ENCODE assay signal across 18 cellular contexts in genomic region chr16:57617604-57618111, GRCh38. TPM values are rescaled to one million over a fixed set of nuclear protein-coding genes. Genes with fewer than 3 reads are reported as not detected.
A peak's percentile ranks its signal among the peaks of the same experiment; 100 is the strongest.
DNase-seq lines count a peak whose midpoint lies in the region; ATAC-seq, FAIRE-seq and TF ChIP-seq lines count a peak whose summit lies in the region.
"Had no signal": no experiment of that assay in that cellular context is flagged by ENCODE, and none has a peak within 500 bp of the region (broad histone marks: within the 10 kb centered on the region; RNA-seq: fewer than 3 reads in every experiment).

No MANE protein-coding gene starts in this region.

- no peaks in the 10 kb centered on the region for H4K20me1 ChIP-seq in HepG2 (ENCODE audit: insufficient read depth, low read length)

- no peak for TF ChIP-seq EP300 in HepG2 (IDR thresholded peaks at IDR 0.05; ENCODE audit: low read depth in 2 of 2, low read length in 2 of 2)
- no peak for TF ChIP-seq EP300 in HepG2 (CRISPR knock-in tag; IDR thresholded peaks at IDR 0.05; ENCODE audit: borderline replicate concordance)

- ATAC-seq in HepG2 (no peak), right lobe of liver (no peak), HG03571 (IDR thresholded peaks at IDR 0.05; ENCODE audit: unreplicated experiment) (no peak)
- ATAC-seq in central memory CD8-positive, alpha-beta T cell (replicated peaks; ENCODE audit: extremely low read depth, poor library complexity, severe bottlenecking) = peak; percentile 56
- ATAC-seq in natural killer cell treated with Interleukin-12 subunit alpha and Interleukin-12 subunit beta and Interleukin-15 and Interleukin-18, amount 100 ng/mL, for 72 hours = peak in 1 of 2 donors; percentile 5

- FAIRE-seq in HepG2 (lab: Jason Lieb, UNC) = no peak
- FAIRE-seq: H54 had no signal

- 29% methylated on average over 8 of the region's 8 CpGs for WGBS in HepG2 (ENCODE audit: low lambda C conversion rate)
- WGBS in right lobe of liver (ENCODE audit: insufficient coverage, low coverage, low lambda C conversion rate, missing lambda C conversion rate) = no CpG with 5 or more reads among the region's 8 CpGs

- no peaks in the 10 kb centered on the region for H3K9me3 ChIP-seq in HepG2 (ENCODE audit: low read length)
- no peaks in the 10 kb centered on the region for H3K9me3 ChIP-seq in right lobe of liver
- H3K9me3 ChIP-seq: left ventricle myocardium inferior had no signal

- peaks cover 0 to 16% of the 10 kb centered on the region in 2 experiments; a peak in 3 of 5 replicates for H3K27me3 ChIP-seq in HepG2 (ENCODE audit: control insufficient read depth in 1 of 2, insufficient read depth in 2 of 2, low read length in 2 of 2)
- H3K27me3 ChIP-seq in right lobe of liver = no peaks in the 10 kb centered on the region

- CTCF ChIA-PET in HepG2 (lab: Yijun Ruan, JAX; ENCODE audit: low intra/inter-chr PET ratio, low total read pairs) = interaction anchor here (4.1 kb wide), 1 partner anchor 31 kb away, joined by 21 read pairs; no protein-coding TSS in a partner anchor

- H3K27ac Mint-ChIP-seq in central memory CD8-positive, alpha-beta T cell (ENCODE audit: low read depth) = peak overlapping the region; percentile 87
- H3K27ac Mint-ChIP-seq in natural killer cell treated with Interleukin-12 subunit alpha and Interleukin-12 subunit beta and Interleukin-15 and Interleukin-18, amount 100 ng/mL, for 72 hours = peak overlapping the region in 1 of 2 donors; percentile 77

- no peaks in the 10 kb centered on the region for H3K79me2 ChIP-seq in HepG2 (ENCODE audit: insufficient read depth, low read length)

- no peak overlapping the region for H3K9ac ChIP-seq in HepG2 (ENCODE audit: insufficient read depth, low read depth, low read length)

- no peak overlapping the region for H3K27ac ChIP-seq in HepG2 (ENCODE audit: extremely low read length, insufficient read depth, low read length)
- H3K27ac ChIP-seq in right lobe of liver = no peak overlapping the region
- H3K27ac ChIP-seq: left ventricle myocardium inferior had no signal

- H3K27me3 Mint-ChIP-seq in central memory CD8-positive, alpha-beta T cell = no peaks in the 10 kb centered on the region
- no peaks in the 10 kb centered on the region for H3K27me3 Mint-ChIP-seq in natural killer cell treated with Interleukin-12 subunit alpha and Interleukin-12 subunit beta and Interleukin-15 and Interleukin-18, amount 100 ng/mL, for 72 hours

- BruUV-seq in HepG2 (replicated peaks; lab: Mats Ljungman, UMichigan) = no TSS peak

- TF ChIP-seq RAD21 in HepG2 (CRISPR knock-in tag; IDR thresholded peaks at IDR 0.05) = no peak

- no peak for TF ChIP-seq CTCF in HepG2 (CRISPR knock-in tag; IDR thresholded peaks at IDR 0.05)
- TF ChIP-seq CTCF in right lobe of liver (IDR thresholded peaks at IDR 0.05) = no peak

- in situ Hi-C loops in HepG2 (cut with HindIII; ENCODE audit: extremely low pct_ligation_motif_present, low pct_unique_long_range_greater_than_20kb) = no loop called here

- TF ChIP-seq POLR2A in HepG2 (IDR thresholded peaks at IDR 0.05; ENCODE audit: insufficient read depth in 1 of 2, low read depth in 2 of 2, low read length in 2 of 2) (no peak), right lobe of liver (IDR thresholded peaks at IDR 0.05) (no peak)

- H3K4me1 ChIP-seq in HepG2 (ENCODE audit: insufficient read depth, low read length) (peaks cover 65% of the 10 kb centered on the region), right lobe of liver (no peaks in the 10 kb centered on the region)

- H3K4me3 Mint-ChIP-seq in central memory CD8-positive, alpha-beta T cell = no peak overlapping the region
- no peak overlapping the region for H3K4me3 Mint-ChIP-seq in natural killer cell treated with Interleukin-12 subunit alpha and Interleukin-12 subunit beta and Interleukin-15 and Interleukin-18, amount 100 ng/mL, for 72 hours

- no peaks in the 10 kb centered on the region for H3K36me3 ChIP-seq in HepG2 (replicated peaks in 1 of 2; ENCODE audit: control insufficient read depth in 1 of 2, insufficient read depth in 2 of 2, low read length in 2 of 2)
- H3K36me3 ChIP-seq in right lobe of liver = no peaks in the 10 kb centered on the region
- H3K36me3 ChIP-seq: left ventricle myocardium inferior had no signal

- no peak overlapping the region for H2AFZ ChIP-seq in HepG2 (ENCODE audit: low read length)

- DNase-seq in HepG2 (ENCODE audit: low spot score) (no peak), right lobe of liver (no peak), ureter (ENCODE audit: low spot score) (peak; percentile 41), SKM-1 (lab: John Stamatoyannopoulos, UW; ENCODE audit: unreplicated experiment) (no peak), DMS153 treated with DMSO at 0.1 percent for 48 hours (lab: John Stamatoyannopoulos, UW; ENCODE audit: unreplicated experiment) (no peak)
- no peak for DNase-seq in central memory CD8-positive, alpha-beta T cell (ENCODE audit: low spot score in 2 of 2)
- peak; percentile 58 for DNase-seq in natural killer cell treated with Interleukin-12 subunit alpha and Interleukin-12 subunit beta and Interleukin-15 and Interleukin-18, amount 100 ng/mL, for 72 hours (ENCODE audit: low spot score)
- DNase-seq: activated CD4-positive, alpha-beta T cell treated with anti-CD3 and anti-CD28 coated beads for 4 hours; caudate nucleus; foreskin melanocyte; left ventricle myocardium inferior; NCI-H1694 treated with DMSO at 0.1 percent for 48 hours; NCI-H446 treated with DMSO at 0.1 percent for 48 hours had no signal

- H3K4me1 Mint-ChIP-seq in central memory CD8-positive, alpha-beta T cell = peaks cover 41% of the 10 kb centered on the region
- peaks cover 29 to 35% of the 10 kb centered on the region in 2 donors for H3K4me1 Mint-ChIP-seq in natural killer cell treated with Interleukin-12 subunit alpha and Interleukin-12 subunit beta and Interleukin-15 and Interleukin-18, amount 100 ng/mL, for 72 hours (ENCODE audit: low read depth in 2 of 2)

- POLR2A ChIA-PET in HepG2 (lab: Yijun Ruan, JAX) = interaction anchor here (1.6 to 8.7 kb wide), 3 partner anchors 8 to 17 kb away, joined by 5 to 127 read pairs (median 91); no protein-coding TSS in a partner anchor

- no peaks in the 10 kb centered on the region for H3K9me3 Mint-ChIP-seq in central memory CD8-positive, alpha-beta T cell
- no peaks in the 10 kb centered on the region for H3K9me3 Mint-ChIP-seq in natural killer cell treated with Interleukin-12 subunit alpha and Interleukin-12 subunit beta and Interleukin-15 and Interleukin-18, amount 100 ng/mL, for 72 hours

- H3K4me3 ChIP-seq in HepG2 (replicated peaks in 1 of 3; ENCODE audit: insufficient read depth in 1 of 3, low read depth in 2 of 3, low read length in 3 of 3) = no peak overlapping the region
- H3K4me3 ChIP-seq in right lobe of liver = no peak overlapping the region
- H3K4me3 ChIP-seq: left ventricle myocardium inferior had no signal

- no peak overlapping the region for H3K4me2 ChIP-seq in HepG2 (ENCODE audit: low read depth, low read length)

- H3K36me3 Mint-ChIP-seq in central memory CD8-positive, alpha-beta T cell (ENCODE audit: insufficient read depth) = peaks cover 1% of the 10 kb centered on the region
- H3K36me3 Mint-ChIP-seq in natural killer cell treated with Interleukin-12 subunit alpha and Interleukin-12 subunit beta and Interleukin-15 and Interleukin-18, amount 100 ng/mL, for 72 hours = no peaks in the 10 kb centered on the region

- intact Hi-C loops in HepG2 (cut with micrococcal nuclease; ENCODE audit: unreplicated experiment) (no loop called here), right lobe of liver (cut with DNase I) (no loop called here)

RNA-seq across cellular contexts. Expression of gene ADGRG1, which starts 10.8 kb away (rescaled TPM):
- total RNA-seq in HepG2 (2016; rRNA removed; fragmentation: Illumina TruSeq; extraction: Trizol) = 2.8 and 5.9 TPM in 2 replicates
- 1.1 and 2.0 TPM in 2 replicates for total RNA-seq in HepG2 (2016; cell fraction: cytosol; rRNA removed; fragmentation: Illumina TruSeq; extraction: Trizol; ENCODE audit: low read depth)
- 2.8 and 5.0 TPM in 2 replicates for total RNA-seq in HepG2 (2016; cell fraction: insoluble cytoplasmic fraction; rRNA removed; fragmentation: Illumina TruSeq; extraction: Trizol)
- 3.1 and 3.2 TPM in 2 replicates for total RNA-seq in HepG2 (2016; cell fraction: membrane; rRNA removed; fragmentation: Illumina TruSeq; extraction: Trizol)
- 7.2 and 8.0 TPM in 2 replicates for total RNA-seq in HepG2 (2016; cell fraction: nucleus; rRNA removed; fragmentation: Illumina TruSeq; extraction: Trizol)
- polyA plus RNA-seq in HepG2 (2011; rRNA removed) = 2.7 and 3.3 TPM in 2 replicates
- polyA plus RNA-seq in HepG2 (2011; cell fraction: cytosol; rRNA removed) = 1.8 and 2.1 TPM in 2 replicates
- 5.0 and 7.4 TPM in 2 replicates for polyA plus RNA-seq in HepG2 (2011; cell fraction: nucleus; rRNA removed)
- polyA plus RNA-seq in HepG2 (2012) = 2.3 and 3.3 TPM in 2 replicates
- polyA plus RNA-seq in HepG2 (2016; cell fraction: cytosol; fragmentation: Illumina TruSeq; extraction: Trizol; ENCODE audit: low read depth) = 0.83 and 1.3 TPM in 2 replicates
- polyA plus RNA-seq in HepG2 (2016; cell fraction: insoluble cytoplasmic fraction; fragmentation: Illumina TruSeq; extraction: Trizol; ENCODE audit: low read depth) = 2.4 and 5.1 TPM in 2 replicates
- polyA plus RNA-seq in HepG2 (2016; cell fraction: membrane; fragmentation: Illumina TruSeq; extraction: Trizol; ENCODE audit: low read depth) = 2.8 and 3.2 TPM in 2 replicates
- 14.1 and 15.0 TPM in 2 replicates for polyA plus RNA-seq in HepG2 (2016; cell fraction: nucleus; fragmentation: Illumina TruSeq; extraction: Trizol; ENCODE audit: insufficient read depth, low read depth)
- polyA minus RNA-seq in HepG2 (2011; rRNA and poly(A)+ RNA removed; ENCODE audit: low replicate concordance) = 4.0 and 29.5 TPM in 2 replicates
- polyA minus RNA-seq in HepG2 (2011; cell fraction: cytosol; rRNA and poly(A)+ RNA removed) = 1.8 and 1.9 TPM in 2 replicates
- 2.4 and 2.8 TPM in 2 replicates for polyA minus RNA-seq in HepG2 (2011; cell fraction: nucleus; rRNA and poly(A)+ RNA removed)
- total RNA-seq in right lobe of liver = 1 to 10 TPM; 1.8 to 4.2 (median 3.4) TPM
- total RNA-seq in natural killer cell treated with Interleukin-12 subunit alpha and Interleukin-12 subunit beta and Interleukin-15 and Interleukin-18, amount 100 ng/mL, for 72 hours = 10 to 100 TPM in 1 of 2 donors, 1 to 10 TPM in 1; 4.8 to 13.7 TPM
- total RNA-seq in ureter = 201 TPM

RNA-seq across cellular contexts. Expression of gene ADGRG3, which starts 50.4 kb away (rescaled TPM):
- total RNA-seq in HepG2 (2016; rRNA removed; fragmentation: Illumina TruSeq; extraction: Trizol) (1.0 and 2.7 TPM in 2 replicates), right lobe of liver (1 to 10 TPM in 1 of 6 experiments, under 1 TPM in 5; 0.37 to 1.6 (median 0.83) TPM), ureter (2.2 TPM)
- total RNA-seq in HepG2 (2016; cell fraction: cytosol; rRNA removed; fragmentation: Illumina TruSeq; extraction: Trizol; ENCODE audit: low read depth) = 0.79 and 1.1 TPM in 2 replicates
- total RNA-seq in HepG2 (2016; cell fraction: insoluble cytoplasmic fraction; rRNA removed; fragmentation: Illumina TruSeq; extraction: Trizol) = 1.1 and 2.2 TPM in 2 replicates
- 1.0 and 1.5 TPM in 2 replicates for total RNA-seq in HepG2 (2016; cell fraction: membrane; rRNA removed; fragmentation: Illumina TruSeq; extraction: Trizol)
- 2.3 and 2.7 TPM in 2 replicates for total RNA-seq in HepG2 (2016; cell fraction: nucleus; rRNA removed; fragmentation: Illumina TruSeq; extraction: Trizol)
- 11.8 and 13.6 TPM in 2 replicates for polyA plus RNA-seq in HepG2 (2011; rRNA removed)
- 10.8 and 11.2 TPM in 2 replicates for polyA plus RNA-seq in HepG2 (2011; cell fraction: cytosol; rRNA removed)
- polyA plus RNA-seq in HepG2 (2011; cell fraction: nucleus; rRNA removed) = 21.1 and 23.7 TPM in 2 replicates
- polyA plus RNA-seq in HepG2 (2012) = 5.8 and 8.1 TPM in 2 replicates
- polyA plus RNA-seq in HepG2 (2016; cell fraction: cytosol; fragmentation: Illumina TruSeq; extraction: Trizol; ENCODE audit: low read depth) = 0.49 and 0.54 TPM in 2 replicates
- polyA plus RNA-seq in HepG2 (2016; cell fraction: insoluble cytoplasmic fraction; fragmentation: Illumina TruSeq; extraction: Trizol; ENCODE audit: low read depth) = 1.3 TPM in 2 replicates
- polyA plus RNA-seq in HepG2 (2016; cell fraction: membrane; fragmentation: Illumina TruSeq; extraction: Trizol; ENCODE audit: low read depth) = 0.65 and 1.0 TPM in 2 replicates
- 5.4 and 6.5 TPM in 2 replicates for polyA plus RNA-seq in HepG2 (2016; cell fraction: nucleus; fragmentation: Illumina TruSeq; extraction: Trizol; ENCODE audit: insufficient read depth, low read depth)
- 0.91 and 31.9 TPM in 2 replicates for polyA minus RNA-seq in HepG2 (2011; rRNA and poly(A)+ RNA removed; ENCODE audit: low replicate concordance)
- 4.7 and 5.3 TPM in 2 replicates for polyA minus RNA-seq in HepG2 (2011; cell fraction: cytosol; rRNA and poly(A)+ RNA removed)
- polyA minus RNA-seq in HepG2 (2011; cell fraction: nucleus; rRNA and poly(A)+ RNA removed) = 8.9 and 10.4 TPM in 2 replicates
- 10 to 100 TPM; 25.4 to 28.9 TPM for total RNA-seq in natural killer cell treated with Interleukin-12 subunit alpha and Interleukin-12 subunit beta and Interleukin-15 and Interleukin-18, amount 100 ng/mL, for 72 hours
- total RNA-seq: HT1080, myocyte, SK-MEL-5 had no signal

Comparison
In these comparisons a context has a peak if more than half of its experiments do, and no peak if none do; other contexts are left out.
1. DNase-seq: peak in natural killer cell treated with Interleukin-12 subunit alpha and Interleukin-12 subunit beta and Interleukin-15 and Interleukin-18, amount 100 ng/mL, for 72 hours (single experiment) and ureter (single experiment); none in HepG2 (single experiment), right lobe of liver (0 of 3), central memory CD8-positive, alpha-beta T cell (0 of 2), SKM-1 (single experiment) and DMS153 treated with DMSO at 0.1 percent for 48 hours (single experiment).
2. RNA of gene ADGRG1, which starts 10.8 kb away (total RNA-seq): 201 TPM in ureter (single experiment); 4.8 to 13.7 TPM in natural killer cell treated with Interleukin-12 subunit alpha and Interleukin-12 subunit beta and Interleukin-15 and Interleukin-18, amount 100 ng/mL, for 72 hours, 1.1 to 8.0 TPM in HepG2 and 1.8 to 4.2 TPM in right lobe of liver; every median in the first group is over 10 times any median in the second.